ENCODE assay signal across 1 cellular context in genomic region chr9:97923529-97924108, GRCh38.
TF ChIP-seq lines count a peak whose summit lies in the region.

No MANE protein-coding gene starts in this region.

TF ChIP-seq in WTC11, 78 proteins besides CTCF, POLR2A, EP300 and RAD21 (continued from another document):
- TF ChIP-seq ZSCAN18 (CRISPR knock-in tag; IDR thresholded peaks at IDR 0.05): no peak
- TF ChIP-seq NR3C1 (CRISPR knock-in tag; conservative IDR thresholded peaks at IDR 0.05; ENCODE audit: low read depth): no peak
- TF ChIP-seq AR (CRISPR knock-in tag; IDR thresholded peaks at IDR 0.05): no peak
- TF ChIP-seq FOXK1 (CRISPR knock-in tag; IDR thresholded peaks at IDR 0.05): no peak
- no peak for TF ChIP-seq FOXP4 (CRISPR knock-in tag; IDR thresholded peaks at IDR 0.05)
- TF ChIP-seq FOXP1 (CRISPR knock-in tag; IDR thresholded peaks at IDR 0.05; ENCODE audit: borderline replicate concordance): no peak
TF ChIP-seq in WTC11: peak in this region for 0.
